ENCODE assay signal across 8 cellular contexts in genomic region chr1:68233202-68233601, GRCh38. TPM values are rescaled to one million over a fixed set of nuclear protein-coding genes. Genes with fewer than 3 reads are reported as not detected.
DNase-seq lines count a peak whose midpoint lies in the region; ATAC-seq and TF ChIP-seq lines count a peak whose summit lies in the region.

No MANE protein-coding gene starts in this region.

- H3K4me1 Mint-ChIP-seq in brain: peaks cover 37% of the 10 kb centered on the region
- peaks cover 9% of the 10 kb centered on the region for H3K4me1 Mint-ChIP-seq in memory B cell

- no peaks in the 10 kb centered on the region for H3K36me3 ChIP-seq in HUES64 (ENCODE audit: insufficient read depth, low read length)
- H3K36me3 ChIP-seq in stomach smooth muscle (ENCODE audit: control insufficient read depth in 2 of 2, insufficient read depth in 2 of 2, low read length in 2 of 2): no peaks in the 10 kb centered on the region

- peak overlapping the region; percentile 12; the same call in 1 of the 2 replicates for H3K27ac ChIP-seq in HUES64 (ENCODE audit: low read depth, low read length)
- H3K27ac ChIP-seq in stomach smooth muscle (ENCODE audit: low read length): peak overlapping the region; percentile 96

- ATAC-seq in memory B cell (ENCODE audit: low read depth) (no peak), HG03025 (IDR thresholded peaks at IDR 0.05; ENCODE audit: low FRiP score, unreplicated experiment) (no peak), GM18909 (IDR thresholded peaks at IDR 0.05; ENCODE audit: poor library complexity, unreplicated experiment) (no peak), HG02973 (IDR thresholded peaks at IDR 0.05; ENCODE audit: unreplicated experiment) (no peak)

- H3K9ac ChIP-seq in HUES64 (ENCODE audit: low read depth, low read length) (peak overlapping the region; percentile 81; the same call in 1 of the 2 replicates), stomach smooth muscle (ENCODE audit: low read length in 2 of 2) (peak overlapping the region; percentile 95 to 99)

- H3K4me1 ChIP-seq in HUES64 (ENCODE audit: insufficient read depth, low read length) (peaks cover 38% of the 10 kb centered on the region), stomach smooth muscle (ENCODE audit: control insufficient read depth, insufficient read depth, low read length) (peaks cover 10% of the 10 kb centered on the region)

- H3K9me3 Mint-ChIP-seq in brain (no peaks in the 10 kb centered on the region), memory B cell (no peaks in the 10 kb centered on the region)

- peak overlapping the region; percentile 3 to 99 (median 90) for H3K27ac Mint-ChIP-seq in brain
- no peak overlapping the region for H3K27ac Mint-ChIP-seq in memory B cell

- H3K27me3 ChIP-seq in HUES64 (ENCODE audit: insufficient read depth, low read length): peaks cover 99% of the 10 kb centered on the region
- H3K27me3 ChIP-seq in stomach smooth muscle (ENCODE audit: control insufficient read depth in 1 of 2, insufficient read depth in 2 of 2, low read length in 2 of 2): no peaks in the 10 kb centered on the region

- TF ChIP-seq CTCF in brain (conservative IDR thresholded peaks at IDR 0.05): no peak

- 6% methylated on average over 1 of the region's 1 CpG for WGBS in HUES64

- H3K9me3 ChIP-seq in HUES64 (ENCODE audit: insufficient read depth, low read depth, low read length) (no peaks in the 10 kb centered on the region), stomach smooth muscle (ENCODE audit: control insufficient read depth in 2 of 2, low read length in 2 of 2) (no peaks in the 10 kb centered on the region)

- H3K27me3 Mint-ChIP-seq in brain (peaks cover 92% of the 10 kb centered on the region), memory B cell (peaks cover 17% of the 10 kb centered on the region)

- DNase-seq in memory B cell (ENCODE audit: low spot score in 2 of 2) (no peak), NCI-H446 treated with DMSO at 0.1 percent for 48 hours (lab: John Stamatoyannopoulos, UW) (no peak)

- H3K4me3 Mint-ChIP-seq in brain (peak overlapping the region; percentile 88 to 98 (median 94)), memory B cell (peak overlapping the region; percentile 84)

- no peaks in the 10 kb centered on the region for H3K36me3 Mint-ChIP-seq in brain
- no peaks in the 10 kb centered on the region for H3K36me3 Mint-ChIP-seq in memory B cell

- H3K4me3 ChIP-seq in HUES64 (ENCODE audit: low read length): peak overlapping the region; percentile 85
- peak overlapping the region; percentile 95 to 99 for H3K4me3 ChIP-seq in stomach smooth muscle (ENCODE audit: low read length in 2 of 2)

RNA-seq across cellular contexts. Expression of gene WLS, which starts 0.9 kb away (rescaled TPM):
- 49.8 TPM for polyA plus RNA-seq in HUES64 (2013, experiment 1 of 2)
- 61.7 TPM for polyA plus RNA-seq in HUES64 (2013, experiment 2 of 2)
- 95.8 TPM for polyA plus RNA-seq in brain (ENCODE audit: insufficient read depth, low read depth, low replicate concordance)
